ENCODE assay signal across 17 cellular contexts in the genomic region with DNA sequence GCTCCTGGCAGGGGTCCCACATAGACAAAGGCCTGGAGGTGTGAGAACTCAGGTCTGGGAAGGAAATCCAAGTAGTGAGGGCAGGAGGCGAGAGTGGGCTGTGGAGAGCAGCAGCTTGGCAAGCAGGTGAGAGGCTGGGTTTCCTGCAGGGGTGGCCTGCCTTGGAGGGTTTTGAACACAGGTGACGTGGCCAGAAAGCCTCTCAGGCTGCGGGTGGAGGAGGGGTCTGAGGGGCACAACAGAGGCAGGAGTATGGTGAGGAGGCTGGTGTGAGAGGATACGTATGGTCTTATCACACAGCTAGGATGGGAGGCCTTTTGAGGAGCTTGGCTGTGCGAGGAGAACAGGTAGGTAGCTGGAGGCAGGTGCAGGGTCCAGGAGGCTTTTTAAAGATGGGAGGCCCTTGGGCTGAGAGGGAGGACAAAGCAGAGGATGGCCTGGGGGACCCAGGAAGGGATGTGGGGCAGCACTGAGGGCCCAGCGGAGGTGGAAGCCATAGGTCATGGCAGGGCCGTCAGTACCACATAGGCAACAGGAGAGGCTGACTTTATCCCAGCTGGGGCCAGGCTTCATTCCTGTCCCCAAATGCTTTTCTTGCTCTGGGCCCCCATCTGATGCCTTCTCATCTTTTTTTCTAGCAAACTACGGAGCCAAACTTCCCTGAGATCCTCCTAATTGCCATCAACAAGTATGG.
DNase-seq lines count a peak whose midpoint lies in the region; ATAC-seq, FAIRE-seq and TF ChIP-seq lines count a peak whose summit lies in the region.
"Had no signal": no experiment of that assay in that cellular context is flagged by ENCODE, and none has a peak within 500 bp of the region (broad histone marks: within the 10 kb centered on the region; RNA-seq: fewer than 3 reads in every experiment).

No MANE protein-coding gene starts in this region.

- H3K27ac ChIP-seq in right cardiac atrium (ENCODE audit: low read length) (no peak overlapping the region), gastroesophageal sphincter (no peak overlapping the region), HepG2 (ENCODE audit: extremely low read length, insufficient read depth, low read length) (no peak overlapping the region)
- H3K27ac ChIP-seq: C4-2B, SJCRH30 had no signal

- 92% methylated on average over 8 of the region's 8 CpGs for WGBS in right cardiac atrium
- WGBS in gastroesophageal sphincter (ENCODE audit: low coverage in 1 of 2), 2 donors, result 90 to 99% methylated on average over 2 to 5 of the region's 8 CpGs
- WGBS in HepG2 (ENCODE audit: low lambda C conversion rate), result 90% methylated on average over 7 of the region's 8 CpGs

- no peak overlapping the region for H2AFZ ChIP-seq in HepG2 (ENCODE audit: low read length)

- no peaks in the 10 kb centered on the region for H3K9me3 ChIP-seq in right cardiac atrium (ENCODE audit: control insufficient read depth, low read length)
- no peaks in the 10 kb centered on the region for H3K9me3 ChIP-seq in gastroesophageal sphincter
- no peaks in the 10 kb centered on the region for H3K9me3 ChIP-seq in HepG2 (ENCODE audit: low read length)
- H3K9me3 ChIP-seq: SJCRH30 had no signal

- H3K4me1 ChIP-seq in right cardiac atrium (ENCODE audit: control insufficient read depth, insufficient read depth, low read length) (no peaks in the 10 kb centered on the region), gastroesophageal sphincter (no peaks in the 10 kb centered on the region), HepG2 (ENCODE audit: insufficient read depth, low read length) (0 out of 2 replicates have a peak, but pooled peaks cover 6% of the 10 kb centered on the region)
- H3K4me1 ChIP-seq: SJCRH30 had no signal

- H3K4me2 ChIP-seq in HepG2 (ENCODE audit: low read depth, low read length), result no peak overlapping the region

- no peaks in the 10 kb centered on the region for H4K20me1 ChIP-seq in HepG2 (ENCODE audit: insufficient read depth, low read length)

- H3K9me3 Mint-ChIP-seq in chondrocyte (ENCODE audit: low read depth), result no peaks in the 10 kb centered on the region
- H3K9me3 Mint-ChIP-seq in nephron progenitor cell, result no peaks in the 10 kb centered on the region
- no peaks in the 10 kb centered on the region for H3K9me3 Mint-ChIP-seq in stimulated activated naive B cell treated with anti-CD40 and anti-IgM and Interleukin-4, amounts not matched to agents 10 μg/mL and 1 μg/mL and 100 μg/mL, for 72 hours

- no peak for TF ChIP-seq POLR2A in gastroesophageal sphincter (IDR thresholded peaks at IDR 0.05)
- TF ChIP-seq POLR2A in HepG2 (IDR thresholded peaks at IDR 0.05; ENCODE audit: insufficient read depth in 1 of 2, low read depth in 2 of 2, low read length in 2 of 2), result no peak

- H3K36me3 ChIP-seq in gastroesophageal sphincter (no peaks in the 10 kb centered on the region), HepG2 (replicated peaks in 1 of 2; ENCODE audit: control insufficient read depth in 1 of 2, insufficient read depth in 2 of 2, low read length in 2 of 2) (peaks cover 0 to 4% of the 10 kb centered on the region in 2 experiments; a peak in 1 of 5 replicates)
- H3K36me3 ChIP-seq: SJCRH30 had no signal

- no peak overlapping the region for H3K27ac Mint-ChIP-seq in chondrocyte (ENCODE audit: unreplicated experiment)
- H3K27ac Mint-ChIP-seq in nephron progenitor cell, result peak overlapping the region; percentile 41
- peak overlapping the region; percentile 60 for H3K27ac Mint-ChIP-seq in stimulated activated naive B cell treated with anti-CD40 and anti-IgM and Interleukin-4, amounts not matched to agents 10 μg/mL and 1 μg/mL and 100 μg/mL, for 72 hours

- TF ChIP-seq CTCF in chondrocyte (IDR thresholded peaks at IDR 0.05) (no peak), nephron progenitor cell (IDR thresholded peaks at IDR 0.05) (no peak), gastroesophageal sphincter (IDR thresholded peaks at IDR 0.05) (no peak), HepG2 (CRISPR knock-in tag; IDR thresholded peaks at IDR 0.05) (no peak)

- no peak for FAIRE-seq in HepG2 (lab: Jason Lieb, UNC)
- FAIRE-seq: D721Med, H1, K562 had no signal

- intact Hi-C loops in cardiac septum (cut with DNase I) (no loop called here), right cardiac atrium (cut with DNase I) (no loop called here), HepG2 (cut with micrococcal nuclease; ENCODE audit: unreplicated experiment) (no loop called here)

- H3K27me3 ChIP-seq in right cardiac atrium (ENCODE audit: control insufficient read depth, insufficient read depth), result no peaks in the 10 kb centered on the region
- H3K27me3 ChIP-seq in gastroesophageal sphincter, result no peaks in the 10 kb centered on the region
- H3K27me3 ChIP-seq in HepG2 (ENCODE audit: control insufficient read depth in 1 of 2, insufficient read depth in 2 of 2, low read length in 2 of 2), result no peaks in the 10 kb centered on the region
- H3K27me3 ChIP-seq: SJCRH30 had no signal

- in situ Hi-C loops in HepG2 (cut with HindIII; ENCODE audit: extremely low pct_ligation_motif_present, low pct_unique_long_range_greater_than_20kb), result no loop called here

- no peak for ATAC-seq in right cardiac atrium
- no peak for ATAC-seq in stimulated activated naive B cell treated with anti-CD40 and anti-IgM and Interleukin-4, amounts not matched to agents 10 μg/mL and 1 μg/mL and 100 μg/mL, for 72 hours (replicated peaks)
- no peak for ATAC-seq in gastroesophageal sphincter
- ATAC-seq in HepG2, result no peak
- ATAC-seq: K562, Panc1 had no signal

- H3K4me1 Mint-ChIP-seq in chondrocyte (ENCODE audit: low read depth) (peaks cover 4% of the 10 kb centered on the region), nephron progenitor cell (no peaks in the 10 kb centered on the region)
- peaks cover 11 to 22% of the 10 kb centered on the region in 2 donors for H3K4me1 Mint-ChIP-seq in stimulated activated naive B cell treated with anti-CD40 and anti-IgM and Interleukin-4, amounts not matched to agents 10 μg/mL and 1 μg/mL and 100 μg/mL, for 72 hours

- H3K9ac ChIP-seq in HepG2 (ENCODE audit: insufficient read depth, low read depth, low read length), result no peak overlapping the region

- peak; percentile 63 for DNase-seq in cardiac septum (ENCODE audit: low spot score)
- no peak for DNase-seq in right cardiac atrium
- DNase-seq in chondrocyte (ENCODE audit: low spot score), result peak; percentile 74
- DNase-seq in nephron progenitor cell, result no peak
- no peak for DNase-seq in stimulated activated naive B cell treated with anti-CD40 and anti-IgM and Interleukin-4, amounts not matched to agents 10 μg/mL and 1 μg/mL and 100 μg/mL, for 72 hours
- no peak for DNase-seq in HepG2 (ENCODE audit: low spot score)
- DNase-seq: ACHN, MV-4-11, NCI-H1694 treated with DMSO at 0.1 percent for 48 hours, NCI-H446, SJCRH30 had no signal

- H3K36me3 Mint-ChIP-seq in chondrocyte (ENCODE audit: low read depth) (no peaks in the 10 kb centered on the region), nephron progenitor cell (ENCODE audit: low read depth) (no peaks in the 10 kb centered on the region)
- no peaks in the 10 kb centered on the region for H3K36me3 Mint-ChIP-seq in stimulated activated naive B cell treated with anti-CD40 and anti-IgM and Interleukin-4, amounts not matched to agents 10 μg/mL and 1 μg/mL and 100 μg/mL, for 72 hours

- no peak overlapping the region for H3K4me3 ChIP-seq in right cardiac atrium (ENCODE audit: low read length)
- no peak overlapping the region for H3K4me3 ChIP-seq in gastroesophageal sphincter
- no peak overlapping the region for H3K4me3 ChIP-seq in HepG2 (replicated peaks in 1 of 3; ENCODE audit: insufficient read depth in 1 of 3, low read depth in 2 of 3, low read length in 3 of 3)
- H3K4me3 ChIP-seq: K562, SJCRH30 had no signal

- POLR2A ChIA-PET in HepG2 (lab: Yijun Ruan, JAX), result no interaction called here

- CTCF ChIA-PET in HepG2 (lab: Yijun Ruan, JAX; ENCODE audit: low intra/inter-chr PET ratio, low total read pairs), result no interaction called here

- H3K4me3 Mint-ChIP-seq in chondrocyte (ENCODE audit: unreplicated experiment) (no peak overlapping the region), nephron progenitor cell (no peak overlapping the region)
- no peak overlapping the region for H3K4me3 Mint-ChIP-seq in stimulated activated naive B cell treated with anti-CD40 and anti-IgM and Interleukin-4, amounts not matched to agents 10 μg/mL and 1 μg/mL and 100 μg/mL, for 72 hours

- no TSS peak for BruUV-seq in HepG2 (replicated peaks; lab: Mats Ljungman, UMichigan)

- TF ChIP-seq RAD21 in HepG2 (CRISPR knock-in tag; IDR thresholded peaks at IDR 0.05), result no peak

- TF ChIP-seq EP300 in gastroesophageal sphincter (IDR thresholded peaks at IDR 0.05) (no peak), HepG2 (IDR thresholded peaks at IDR 0.05; ENCODE audit: low read depth in 2 of 2, low read length in 2 of 2) (no peak), HepG2 (CRISPR knock-in tag; IDR thresholded peaks at IDR 0.05; ENCODE audit: borderline replicate concordance) (no peak)

- no peaks in the 10 kb centered on the region for H3K79me2 ChIP-seq in HepG2 (ENCODE audit: insufficient read depth, low read length)

- peaks cover 19% of the 10 kb centered on the region for H3K27me3 Mint-ChIP-seq in chondrocyte (ENCODE audit: low read depth)
- peaks cover 4% of the 10 kb centered on the region for H3K27me3 Mint-ChIP-seq in nephron progenitor cell (ENCODE audit: low read depth, poor library complexity)
- peaks cover 0 to 4% of the 10 kb centered on the region in 2 donors for H3K27me3 Mint-ChIP-seq in stimulated activated naive B cell treated with anti-CD40 and anti-IgM and Interleukin-4, amounts not matched to agents 10 μg/mL and 1 μg/mL and 100 μg/mL, for 72 hours

TF ChIP-seq in HepG2, 621 proteins besides CTCF, POLR2A, EP300 and RAD21 (continues in another document):
- no peak for TF ChIP-seq FUBP1 (CRISPR knock-in tag; IDR thresholded peaks at IDR 0.05; ENCODE audit: borderline replicate concordance)

Comparison
In these comparisons a context has a peak if more than half of its experiments do, and no peak if none do; other contexts are left out.
1. DNase-seq: peak in cardiac septum (single experiment) and chondrocyte (single experiment); none in right cardiac atrium (0 of 3), nephron progenitor cell (single experiment), stimulated activated naive B cell treated with anti-CD40 and anti-IgM and Interleukin-4, amounts not matched to agents 10 μg/mL and 1 μg/mL and 100 μg/mL, for 72 hours (single experiment) and HepG2 (single experiment).